Comparison of ENCODE assay signal across 8 cellular contexts in genomic region chr2:38947241-38948239, GRCh38. TPM values are rescaled to one million over a fixed set of nuclear protein-coding genes. Genes with fewer than 3 reads are reported as not detected.
A peak's percentile ranks its signal among the peaks of the same experiment; 100 is the strongest.
DNase-seq lines count a peak whose midpoint lies in the region; ATAC-seq, FAIRE-seq and TF ChIP-seq lines count a peak whose summit lies in the region.

No MANE protein-coding gene starts in this region.

- no peaks in the 10 kb centered on the region for H3K79me2 ChIP-seq in astrocyte (ENCODE audit: insufficient read depth, low read length)

- H3K4me3 ChIP-seq in astrocyte (ENCODE audit: insufficient read depth, low read depth, low read length): no peak overlapping the region
- no peak overlapping the region for H3K4me3 ChIP-seq in spleen

- H3K36me3 ChIP-seq in astrocyte (ENCODE audit: insufficient read depth, low read length) (no peaks in the 10 kb centered on the region), spleen (no peaks in the 10 kb centered on the region)

- no peaks in the 10 kb centered on the region for H3K27me3 Mint-ChIP-seq in astrocyte (ENCODE audit: low read depth, unreplicated experiment)

- peak overlapping the region; percentile 4 for H3K4me2 ChIP-seq in astrocyte (ENCODE audit: low read length)

- no peaks in the 10 kb centered on the region for H3K27me3 ChIP-seq in astrocyte (ENCODE audit: insufficient read depth, low read length)
- no peaks in the 10 kb centered on the region for H3K27me3 ChIP-seq in spleen (replicated peaks in 1 of 7)

- H3K4me1 ChIP-seq in astrocyte (ENCODE audit: insufficient read depth, low read length): peaks cover 8% of the 10 kb centered on the region
- H3K4me1 ChIP-seq in spleen: no peaks in the 10 kb centered on the region

- intact Hi-C loops in spleen (cut with DNase I; ENCODE audit: low total_unique reads): loop anchor here (5.0 kb wide), 1 partner anchor 285 kb away; no protein-coding TSS in a partner anchor

- H3K27ac Mint-ChIP-seq in astrocyte (ENCODE audit: unreplicated experiment): peak overlapping the region; percentile 62

- H3K36me3 Mint-ChIP-seq in astrocyte (ENCODE audit: low read depth, unreplicated experiment): no peaks in the 10 kb centered on the region

- peak; percentile 70 for DNase-seq in EL
- peak; percentile 77 for DNase-seq in NCI-H1694 treated with DMSO at 0.1 percent for 48 hours (lab: John Stamatoyannopoulos, UW)
- DNase-seq in T-helper 22 cell (ENCODE audit: low read depth): peak; percentile 15
- DNase-seq in astrocyte (ENCODE audit: low read depth): peak; percentile 52
- DNase-seq in hippocampal formation (lab: John Stamatoyannopoulos, UW): peak; percentile 35 to 59
- DNase-seq in spleen: peak; percentile 77
- no peak for DNase-seq in cortex of kidney (lab: John Stamatoyannopoulos, UW)

- H4K20me1 ChIP-seq in astrocyte (ENCODE audit: insufficient read depth, low read length): no peaks in the 10 kb centered on the region

- H3K4me1 Mint-ChIP-seq in astrocyte (ENCODE audit: low read depth, unreplicated experiment): peaks cover 18% of the 10 kb centered on the region

- FAIRE-seq in astrocyte (lab: Jason Lieb, UNC): no peak

- ATAC-seq in HG02588 (IDR thresholded peaks at IDR 0.05; ENCODE audit: unreplicated experiment): peak; percentile 58

- no peak overlapping the region for H3K9ac ChIP-seq in astrocyte (ENCODE audit: low read length)

- H3K27ac ChIP-seq in astrocyte (ENCODE audit: low read depth, low read length) (no peak overlapping the region), spleen (no peak overlapping the region)

- WGBS in spleen, 5 donors: 64 to 72% (median 68%) methylated on average over 11 of the region's 11 CpGs

- H3K4me3 Mint-ChIP-seq in astrocyte (ENCODE audit: unreplicated experiment): no peak overlapping the region

- H3K9me3 Mint-ChIP-seq in astrocyte (ENCODE audit: unreplicated experiment): no peaks in the 10 kb centered on the region

- no peak overlapping the region for H2AFZ ChIP-seq in astrocyte (ENCODE audit: low read depth, low read length)

- TF ChIP-seq CTCF in astrocyte (IDR thresholded peaks at IDR 0.05; ENCODE audit: insufficient read depth, low read depth, low read length) (peak; percentile 79), spleen (IDR thresholded peaks at IDR 0.05 in 8 of 11, conservative IDR thresholded peaks at IDR 0.05 in 3 of 11) (peak; percentile 25 to 76 (median 62))

- H3K9me3 ChIP-seq in astrocyte (ENCODE audit: insufficient read depth, low read depth, low read length) (no peaks in the 10 kb centered on the region), spleen (no peaks in the 10 kb centered on the region)

- no peak for TF ChIP-seq POLR2A in spleen (IDR thresholded peaks at IDR 0.05)

RNA-seq across cellular contexts. Expression of gene ARHGEF33, which starts 57.9 kb away (rescaled TPM):
- total RNA-seq in astrocyte (0.10 and 0.30 TPM in 2 replicates), spleen (1 to 10 TPM in 2 of 7 donors, under 1 TPM in 5; 0.22 to 2.0 (median 0.51) TPM)
- under 1 TPM; 0.04 to 0.18 (median 0.06) TPM for polyA plus RNA-seq in spleen
